In genomic region chr3:127800508-127800907, GRCh38 we compare ENCODE assay signal across 8 cellular contexts. TPM values are rescaled to one million over a fixed set of nuclear protein-coding genes. Genes with fewer than 3 reads are reported as not detected.
DNase-seq lines count a peak whose midpoint lies in the region; ATAC-seq and TF ChIP-seq lines count a peak whose summit lies in the region.

No MANE protein-coding gene starts in this region.

- no peaks in the 10 kb centered on the region for H3K9me3 ChIP-seq in H9 (ENCODE audit: control insufficient read depth, low read depth, low read length)

- no peak overlapping the region for H3K9ac ChIP-seq in H9 (ENCODE audit: extremely low read depth, insufficient read length, low read length)

- H2AFZ ChIP-seq in H9 (ENCODE audit: low read length), result no peak overlapping the region

- H3K56ac ChIP-seq in H9 (ENCODE audit: insufficient read length, low read depth, low read length), result no peak overlapping the region

- H2BK15ac ChIP-seq in H9 (ENCODE audit: low read depth, low read length), result no peak overlapping the region

- H3K4me1 ChIP-seq in H9 (ENCODE audit: insufficient read depth, low read length), result no peaks in the 10 kb centered on the region

- no peak overlapping the region for H2BK120ac ChIP-seq in H9 (ENCODE audit: low read depth, low read length, poor library complexity, severe bottlenecking)

- no peak overlapping the region for H3K4me3 Mint-ChIP-seq in activated T-cell treated with anti-CD3 and anti-CD28 coated beads, Interleukin-2, amount 50 U/mL, for 4 hours
- H3K4me3 Mint-ChIP-seq in IgD-negative memory B cell (peak overlapping the region in 1 of 4 donors; percentile 7), H9 (no peak overlapping the region)
- H3K4me3 Mint-ChIP-seq in activated naive CD8-positive, alpha-beta T cell treated with anti-CD3 and anti-CD28 coated beads, Interleukin-2, amount 10 ng/mL, durations not matched to agents 7 days and 5 days, result peak overlapping the region; percentile 74
- no peak overlapping the region for H3K4me3 Mint-ChIP-seq in stimulated activated naive B cell treated with anti-CD40 and anti-IgM and Interleukin-4, amounts not matched to agents 10 μg/mL and 1 μg/mL and 100 μg/mL, for 72 hours

- H4K8ac ChIP-seq in H9 (replicated peaks; ENCODE audit: insufficient read length, low read depth, low read length), result no peak overlapping the region

- H3K4me1 Mint-ChIP-seq in activated T-cell treated with anti-CD3 and anti-CD28 coated beads, Interleukin-2, amount 50 U/mL, for 4 hours (ENCODE audit: low read depth), result peaks cover 6% of the 10 kb centered on the region
- H3K4me1 Mint-ChIP-seq in IgD-negative memory B cell (peaks cover 4 to 6% (median 4%) of the 10 kb centered on the region in 3 donors), H9 (peaks cover 4 to 6% of the 10 kb centered on the region in 2 experiments)
- peaks cover 22% of the 10 kb centered on the region for H3K4me1 Mint-ChIP-seq in activated naive CD8-positive, alpha-beta T cell treated with anti-CD3 and anti-CD28 coated beads, Interleukin-2, amount 10 ng/mL, durations not matched to agents 7 days and 5 days
- peaks cover 16 to 25% of the 10 kb centered on the region in 2 donors for H3K4me1 Mint-ChIP-seq in stimulated activated naive B cell treated with anti-CD40 and anti-IgM and Interleukin-4, amounts not matched to agents 10 μg/mL and 1 μg/mL and 100 μg/mL, for 72 hours

- peak; percentile 48 to 62 for ATAC-seq in activated T-cell treated with anti-CD3 and anti-CD28 coated beads, Interleukin-2, amount 50 U/mL, for 4 hours
- peak; percentile 94 for ATAC-seq in activated naive CD8-positive, alpha-beta T cell treated with anti-CD3 and anti-CD28 coated beads, Interleukin-2, amount 10 ng/mL, durations not matched to agents 7 days and 5 days (ENCODE audit: low read depth)
- peak; percentile 19 to 24 for ATAC-seq in stimulated activated naive B cell treated with anti-CD40 and anti-IgM and Interleukin-4, amounts not matched to agents 10 μg/mL and 1 μg/mL and 100 μg/mL, for 72 hours (replicated peaks)
- no peak for ATAC-seq in GM19455 (IDR thresholded peaks at IDR 0.05; ENCODE audit: unreplicated experiment)

- H3K27me3 Mint-ChIP-seq in activated T-cell treated with anti-CD3 and anti-CD28 coated beads, Interleukin-2, amount 50 U/mL, for 4 hours (ENCODE audit: low read depth), result no peaks in the 10 kb centered on the region
- no peaks in the 10 kb centered on the region for H3K27me3 Mint-ChIP-seq in IgD-negative memory B cell
- H3K27me3 Mint-ChIP-seq in activated naive CD8-positive, alpha-beta T cell treated with anti-CD3 and anti-CD28 coated beads, Interleukin-2, amount 10 ng/mL, durations not matched to agents 7 days and 5 days, result peaks cover 2% of the 10 kb centered on the region
- no peaks in the 10 kb centered on the region for H3K27me3 Mint-ChIP-seq in stimulated activated naive B cell treated with anti-CD40 and anti-IgM and Interleukin-4, amounts not matched to agents 10 μg/mL and 1 μg/mL and 100 μg/mL, for 72 hours
- peaks cover 4% of the 10 kb centered on the region for H3K27me3 Mint-ChIP-seq in H9 (ENCODE audit: low read depth)

- no peaks in the 10 kb centered on the region for H3K23me2 ChIP-seq in H9 (ENCODE audit: insufficient read length, low read depth, low read length, poor library complexity, severe bottlenecking)

- H2AK5ac ChIP-seq in H9 (ENCODE audit: insufficient read length, low read length), result no peak overlapping the region

- H3K9me3 Mint-ChIP-seq in activated T-cell treated with anti-CD3 and anti-CD28 coated beads, Interleukin-2, amount 50 U/mL, for 4 hours, result no peaks in the 10 kb centered on the region
- no peaks in the 10 kb centered on the region for H3K9me3 Mint-ChIP-seq in IgD-negative memory B cell
- H3K9me3 Mint-ChIP-seq in activated naive CD8-positive, alpha-beta T cell treated with anti-CD3 and anti-CD28 coated beads, Interleukin-2, amount 10 ng/mL, durations not matched to agents 7 days and 5 days, result no peaks in the 10 kb centered on the region
- no peaks in the 10 kb centered on the region for H3K9me3 Mint-ChIP-seq in stimulated activated naive B cell treated with anti-CD40 and anti-IgM and Interleukin-4, amounts not matched to agents 10 μg/mL and 1 μg/mL and 100 μg/mL, for 72 hours
- H3K9me3 Mint-ChIP-seq in H9, result no peaks in the 10 kb centered on the region

- TF ChIP-seq CTCF in H9 (conservative IDR thresholded peaks at IDR 0.05), result no peak

- no peak overlapping the region for H3K23ac ChIP-seq in H9 (ENCODE audit: insufficient read length, low read depth, low read length)

- no peak overlapping the region for H3K18ac ChIP-seq in H9 (ENCODE audit: insufficient read length, low read depth, low read length)

- H3K36me3 Mint-ChIP-seq in activated T-cell treated with anti-CD3 and anti-CD28 coated beads, Interleukin-2, amount 50 U/mL, for 4 hours (ENCODE audit: insufficient read depth), result no peaks in the 10 kb centered on the region
- peaks cover 1% of the 10 kb centered on the region for H3K36me3 Mint-ChIP-seq in IgD-negative memory B cell
- H3K36me3 Mint-ChIP-seq in activated naive CD8-positive, alpha-beta T cell treated with anti-CD3 and anti-CD28 coated beads, Interleukin-2, amount 10 ng/mL, durations not matched to agents 7 days and 5 days, result peaks cover 2% of the 10 kb centered on the region
- H3K36me3 Mint-ChIP-seq in stimulated activated naive B cell treated with anti-CD40 and anti-IgM and Interleukin-4, amounts not matched to agents 10 μg/mL and 1 μg/mL and 100 μg/mL, for 72 hours, result peaks cover 18 to 47% of the 10 kb centered on the region in 2 donors
- no peaks in the 10 kb centered on the region for H3K36me3 Mint-ChIP-seq in H9 (ENCODE audit: insufficient read depth in 1 of 3, low read depth in 3 of 3)

- H3K79me2 ChIP-seq in H9 (ENCODE audit: insufficient read depth, low read length), result no peaks in the 10 kb centered on the region

- H3T11ph ChIP-seq in H9 (ENCODE audit: low read length), result no peak overlapping the region

- no peak overlapping the region for H2BK20ac ChIP-seq in H9 (ENCODE audit: low read depth, low read length, poor library complexity, severe bottlenecking)

- no peak overlapping the region for H2BK12ac ChIP-seq in H9 (ENCODE audit: insufficient read length, low read depth, low read length)

- H3K27ac ChIP-seq in H9 (ENCODE audit: insufficient read length, low read depth, low read length), result no peak overlapping the region

- H3K14ac ChIP-seq in H9 (ENCODE audit: insufficient read depth, low read length), result no peak overlapping the region

- H4K5ac ChIP-seq in H9 (ENCODE audit: insufficient read length, low read depth, low read length), result no peak overlapping the region

- no peaks in the 10 kb centered on the region for H4K20me1 ChIP-seq in H9 (ENCODE audit: control insufficient read depth, insufficient read depth, insufficient read length)

- H3K27me3 ChIP-seq in H9 (ENCODE audit: insufficient read depth, low read length), result no peaks in the 10 kb centered on the region

- H4K91ac ChIP-seq in H9 (ENCODE audit: insufficient read length, low read depth, low read length), result no peak overlapping the region

- H2BK5ac ChIP-seq in H9 (ENCODE audit: insufficient read length, low read length), result no peak overlapping the region

- WGBS in H9 (ENCODE audit: extremely low coverage, insufficient read length, low lambda C conversion rate), result no CpG with 5 or more reads among the region's 2 CpGs

- H3K4ac ChIP-seq in H9 (ENCODE audit: low read depth, low read length), result no peak overlapping the region

- no peak overlapping the region for H3K4me2 ChIP-seq in H9 (ENCODE audit: insufficient read depth, insufficient read length, low read length)

- no peaks in the 10 kb centered on the region for H3K79me1 ChIP-seq in H9 (ENCODE audit: insufficient read depth, low read depth, low read length, poor library complexity, severe bottlenecking)

- H3K27ac Mint-ChIP-seq in IgD-negative memory B cell (peak overlapping the region in 2 of 3 donors; percentile 9 to 92), H9 (0 out of 7 replicates have a peak overlapping the region, but pooled peaks of 1 of the 3 experiments have one; percentile 19)
- peak overlapping the region; percentile 96 for H3K27ac Mint-ChIP-seq in activated naive CD8-positive, alpha-beta T cell treated with anti-CD3 and anti-CD28 coated beads, Interleukin-2, amount 10 ng/mL, durations not matched to agents 7 days and 5 days
- peak overlapping the region; percentile 65 for H3K27ac Mint-ChIP-seq in stimulated activated naive B cell treated with anti-CD40 and anti-IgM and Interleukin-4, amounts not matched to agents 10 μg/mL and 1 μg/mL and 100 μg/mL, for 72 hours

- DNase-seq in activated T-cell treated with anti-CD3 and anti-CD28 coated beads, Interleukin-2, amount 50 U/mL, for 4 hours, result no peak
- DNase-seq in activated T-cell treated with anti-CD3 and anti-CD28 coated beads for 4 hours (no peak), H9 (no peak)
- no peak for DNase-seq in activated naive CD8-positive, alpha-beta T cell treated with anti-CD3 and anti-CD28 coated beads, Interleukin-2, amount 10 ng/mL, durations not matched to agents 7 days and 5 days
- DNase-seq in stimulated activated naive B cell treated with anti-CD40 and anti-IgM and Interleukin-4, amounts not matched to agents 10 μg/mL and 1 μg/mL and 100 μg/mL, for 72 hours, result no peak
- no peak for DNase-seq in activated CD4-positive, alpha-beta T cell treated with anti-CD3 and anti-CD28 coated beads for 48 hours

- POLR2A ChIA-PET in activated naive CD8-positive, alpha-beta T cell treated with anti-CD3 and anti-CD28 coated beads, Interleukin-2, amount 10 ng/mL, durations not matched to agents 7 days and 5 days (lab: Charles Lee), result interaction anchor here (0.8 kb wide), 1 partner anchor 203 kb away, joined by 3 read pairs; no protein-coding TSS in a partner anchor

RNA-seq across cellular contexts. Expression of gene MGLL, which starts 21.8 kb away (rescaled TPM):
- total RNA-seq in activated T-cell treated with anti-CD3 and anti-CD28 coated beads, Interleukin-2, amount 50 U/mL, for 4 hours, result 1 to 10 TPM; 2.2 to 8.0 (median 2.6) TPM
- polyA plus RNA-seq in IgD-negative memory B cell, result 8.6 TPM
- total RNA-seq in activated naive CD8-positive, alpha-beta T cell treated with anti-CD3 and anti-CD28 coated beads, Interleukin-2, amount 10 ng/mL, durations not matched to agents 7 days and 5 days, result 1 to 10 TPM; 2.1 to 3.6 TPM
- total RNA-seq in H9 (2021), result 0.11 and 0.22 TPM in 2 replicates
